8 cellular contexts compared by ENCODE assay signal in the genomic region with DNA sequence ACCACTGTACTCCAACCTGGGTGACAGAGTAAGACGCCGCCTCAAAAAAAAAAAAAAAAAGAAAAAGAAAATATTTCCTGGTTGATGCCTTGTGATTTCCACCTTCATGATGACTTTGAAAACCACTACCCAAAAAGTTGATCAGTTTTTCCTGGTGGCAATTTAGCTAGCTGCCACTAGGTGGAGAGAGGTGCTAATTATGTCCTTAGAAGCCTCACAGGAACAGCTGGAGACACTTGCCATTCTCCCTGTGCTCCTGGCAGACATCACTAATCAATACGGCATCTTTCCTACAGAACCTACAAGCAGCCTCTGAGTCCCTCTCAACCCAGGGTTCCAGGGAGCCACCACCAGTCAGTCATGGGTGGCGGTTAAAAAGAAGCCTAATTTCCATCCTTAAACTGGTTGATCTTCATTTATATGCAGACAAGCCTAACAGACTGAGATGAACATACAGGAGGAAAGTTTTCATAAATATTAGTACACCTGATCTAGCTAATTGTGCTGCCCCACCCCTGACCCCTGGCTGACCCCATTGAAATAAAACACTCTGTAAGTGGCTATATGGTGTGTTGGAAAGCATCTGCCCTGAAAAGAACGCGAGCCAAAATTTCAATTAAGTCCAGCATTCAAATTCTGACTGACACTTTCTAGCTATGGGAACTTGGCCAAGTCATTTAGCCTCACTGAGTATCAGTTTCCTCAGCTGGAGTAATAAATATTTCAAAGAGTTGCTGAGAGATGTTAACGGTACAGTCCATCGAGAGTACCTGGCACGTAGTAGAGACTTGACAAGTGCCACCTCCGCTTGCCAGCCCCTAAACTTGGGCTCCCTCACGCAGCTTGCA.
DNase-seq lines count a peak whose midpoint lies in the region; ATAC-seq, FAIRE-seq and TF ChIP-seq lines count a peak whose summit lies in the region.

No MANE protein-coding gene starts in this region.

- H3K27ac ChIP-seq in C4-2B = no peak overlapping the region

- TF ChIP-seq CTCF in C4-2B (conservative IDR thresholded peaks at IDR 0.05) = peak; percentile 82

- peak; percentile 96 for FAIRE-seq in GM19239 (lab: Jason Lieb, UNC)

- no peak for ATAC-seq in GM19395 (IDR thresholded peaks at IDR 0.05; ENCODE audit: unreplicated experiment)
- no peak for ATAC-seq in GM18861 (IDR thresholded peaks at IDR 0.05; ENCODE audit: unreplicated experiment)

- DNase-seq in GM19239 (ENCODE audit: insufficient read length, low spot score) = peak; percentile 57
- DNase-seq in NCI-H345 treated with DMSO at 0.1 percent for 48 hours (lab: John Stamatoyannopoulos, UW; ENCODE audit: unreplicated experiment) = peak; percentile 48
- peak; percentile 13 to 35 for DNase-seq in activated CD4-positive, alpha-beta T cell treated with anti-CD3 and anti-CD28 coated beads, Interleukin-2, amount 50 U/mL, for 4 hours
- DNase-seq in fibroblast of gingiva (ENCODE audit: low read depth) = peak; percentile 50
- DNase-seq in pons (ENCODE audit: low spot score) = peak; percentile 52
